12 cellular contexts compared by ENCODE assay signal in the genomic region with DNA sequence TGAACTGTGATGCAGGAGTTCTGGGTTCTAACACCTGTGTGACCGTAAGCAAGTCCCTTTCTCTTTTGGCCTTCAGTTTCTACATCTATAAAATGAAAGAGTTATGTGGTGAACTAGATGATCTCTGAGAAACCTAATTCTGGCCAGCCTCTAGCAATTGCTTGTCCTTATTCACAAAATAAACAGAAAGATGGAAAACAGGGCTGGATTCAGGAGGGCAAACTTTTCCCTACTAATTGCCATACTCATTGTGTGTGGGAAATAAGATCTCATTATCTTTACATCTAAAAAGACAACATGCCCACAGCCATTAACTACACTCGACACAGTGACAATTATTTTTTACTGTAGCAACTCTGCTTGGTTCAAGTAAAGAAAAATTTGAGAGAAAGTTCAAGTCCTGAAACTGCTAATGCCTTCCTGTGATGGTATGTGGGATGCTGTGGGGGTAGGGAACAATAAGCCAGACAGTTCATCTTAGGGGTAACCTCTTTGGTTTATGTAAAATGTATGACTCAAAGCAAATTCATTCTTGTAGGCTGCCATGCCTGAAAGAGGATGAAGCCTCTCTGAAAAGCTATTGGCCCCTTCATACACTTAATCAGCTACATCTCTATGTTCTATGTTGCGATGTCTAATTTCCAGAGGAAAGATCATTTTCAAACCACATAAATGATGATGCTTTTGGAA.
DNase-seq lines count a peak whose midpoint lies in the region; ATAC-seq and TF ChIP-seq lines count a peak whose summit lies in the region.
"Had no signal": no experiment of that assay in that cellular context is flagged by ENCODE, and none has a peak within 500 bp of the region (broad histone marks: within the 10 kb centered on the region; RNA-seq: fewer than 3 reads in every experiment).

No MANE protein-coding gene starts in this region.

- H3K27ac Mint-ChIP-seq in stimulated activated memory B cell treated with anti-CD40 and anti-IgM and Interleukin-4, amounts not matched to agents 10 μg/mL and 1 μg/mL and 100 μg/mL, for 72 hours, result no peak overlapping the region
- H3K27ac Mint-ChIP-seq: dendritic cell treated with granulocyte-macrophage colony-stimulating factor and Interleukin-4, amounts not matched to agents 40 ng/mL and 50 ng/mL, for 4 days; nephron had no signal

- ATAC-seq in stimulated activated memory B cell treated with anti-CD40 and anti-IgM and Interleukin-4, amounts not matched to agents 10 μg/mL and 1 μg/mL and 100 μg/mL, for 72 hours, result no peak
- no peak for ATAC-seq in right cardiac atrium

- H3K9me3 Mint-ChIP-seq in stimulated activated memory B cell treated with anti-CD40 and anti-IgM and Interleukin-4, amounts not matched to agents 10 μg/mL and 1 μg/mL and 100 μg/mL, for 72 hours, result peaks cover 7% of the 10 kb centered on the region

- no peaks in the 10 kb centered on the region for H3K9me3 ChIP-seq in right cardiac atrium (ENCODE audit: control insufficient read depth, low read length)

- intact Hi-C loops in right cardiac atrium (cut with DNase I), result loop anchor here in 1 of 4 donors (10.0 kb wide), 1 partner anchor 168 kb away; no protein-coding TSS in a partner anchor

- no peaks in the 10 kb centered on the region for H3K4me1 ChIP-seq in right cardiac atrium (ENCODE audit: control insufficient read depth, insufficient read depth, low read length)

- WGBS in right cardiac atrium, result 88% methylated on average over 3 of the region's 3 CpGs

- H3K36me3 Mint-ChIP-seq in stimulated activated memory B cell treated with anti-CD40 and anti-IgM and Interleukin-4, amounts not matched to agents 10 μg/mL and 1 μg/mL and 100 μg/mL, for 72 hours, result no peaks in the 10 kb centered on the region

- H3K4me3 ChIP-seq in choroid plexus epithelial cell (ENCODE audit: low read depth, low read length), result no peak overlapping the region
- no peak overlapping the region for H3K4me3 ChIP-seq in right cardiac atrium (ENCODE audit: low read length)

- no peak overlapping the region for H3K4me3 Mint-ChIP-seq in stimulated activated memory B cell treated with anti-CD40 and anti-IgM and Interleukin-4, amounts not matched to agents 10 μg/mL and 1 μg/mL and 100 μg/mL, for 72 hours
- H3K4me3 Mint-ChIP-seq: dendritic cell treated with granulocyte-macrophage colony-stimulating factor and Interleukin-4, amounts not matched to agents 40 ng/mL and 50 ng/mL, for 4 days; nephron had no signal

- H3K27me3 Mint-ChIP-seq in stimulated activated memory B cell treated with anti-CD40 and anti-IgM and Interleukin-4, amounts not matched to agents 10 μg/mL and 1 μg/mL and 100 μg/mL, for 72 hours, result peaks cover 11% of the 10 kb centered on the region
- H3K27me3 Mint-ChIP-seq: CD4-positive, alpha-beta memory T cell had no signal

- DNase-seq in stimulated activated naive CD4-positive, alpha-beta T cell treated with Interleukin-2 at 50 U/mL for 16 hours (lab: John Stamatoyannopoulos, UW), result peak; percentile 27
- DNase-seq in stimulated activated naive CD4-positive, alpha-beta T cell (lab: John Stamatoyannopoulos, UW), result no peak
- DNase-seq in RPMI7951 (ENCODE audit: low read depth), result peak; percentile 39
- DNase-seq in choroid plexus epithelial cell (ENCODE audit: low read depth), result peak; percentile 65
- no peak for DNase-seq in NCI-H146 treated with DMSO at 0.1 percent for 48 hours (lab: John Stamatoyannopoulos, UW; ENCODE audit: unreplicated experiment)
- DNase-seq in CD1c-positive myeloid dendritic cell (ENCODE audit: extremely low spot score), result no peak
- no peak for DNase-seq in right cardiac atrium
- DNase-seq: CD4-positive, alpha-beta memory T cell; NCI-H1436 had no signal

- H3K27me3 ChIP-seq in right cardiac atrium (ENCODE audit: control insufficient read depth, insufficient read depth), result no peaks in the 10 kb centered on the region

- H3K4me1 Mint-ChIP-seq in stimulated activated memory B cell treated with anti-CD40 and anti-IgM and Interleukin-4, amounts not matched to agents 10 μg/mL and 1 μg/mL and 100 μg/mL, for 72 hours, result peaks cover 34% of the 10 kb centered on the region

- H3K27ac ChIP-seq in right cardiac atrium (ENCODE audit: low read length), result no peak overlapping the region

- no peak for TF ChIP-seq CTCF in choroid plexus epithelial cell (conservative IDR thresholded peaks at IDR 0.05; ENCODE audit: low read depth, low read length)

Comparison
In these comparisons a context has a peak if more than half of its experiments do, and no peak if none do; other contexts are left out.
1. DNase-seq: peak in stimulated activated naive CD4-positive, alpha-beta T cell treated with Interleukin-2 at 50 U/mL for 16 hours (single experiment), RPMI7951 (single experiment) and choroid plexus epithelial cell (single experiment); none in stimulated activated naive CD4-positive, alpha-beta T cell (0 of 6), NCI-H146 treated with DMSO at 0.1 percent for 48 hours (single experiment), CD1c-positive myeloid dendritic cell (single experiment) and right cardiac atrium (0 of 3).